ENCODE assay signal across 8 cellular contexts in genomic region chr2:238202326-238203103, GRCh38. TPM values are rescaled to one million over a fixed set of nuclear protein-coding genes. Genes with fewer than 3 reads are reported as not detected.
A peak's percentile ranks its signal among the peaks of the same experiment; 100 is the strongest.
DNase-seq lines count a peak whose midpoint lies in the region; ATAC-seq and TF ChIP-seq lines count a peak whose summit lies in the region.

No MANE protein-coding gene starts in this region.

- H3K36me3 ChIP-seq in left lung (no peaks in the 10 kb centered on the region), thymus (ENCODE audit: control insufficient read depth, insufficient read depth) (no peaks in the 10 kb centered on the region)

- peaks cover 18 to 46% of the 10 kb centered on the region in 2 donors for H3K4me1 ChIP-seq in left lung
- peaks cover 8% of the 10 kb centered on the region for H3K4me1 ChIP-seq in thymus (ENCODE audit: control insufficient read depth, insufficient read depth, low read length)

- no peak for TF ChIP-seq POLR2A in NB4 (IDR thresholded peaks at IDR 0.05; ENCODE audit: extremely low read depth, insufficient read length)

- no peaks in the 10 kb centered on the region for H3K27me3 ChIP-seq in left lung
- H3K27me3 ChIP-seq in thymus (ENCODE audit: control insufficient read depth, insufficient read depth) = no peaks in the 10 kb centered on the region

- no peaks in the 10 kb centered on the region for H3K9me3 ChIP-seq in left lung
- H3K9me3 ChIP-seq in thymus (ENCODE audit: control insufficient read depth) = no peaks in the 10 kb centered on the region

- in situ Hi-C loops in astrocyte of the spinal cord (cut with HindIII; ENCODE audit: low sequenced_read_pairs) = no loop called here

- intact Hi-C loops in left lung (cut with DNase I) = no loop called here

- DNase-seq in NCI-H748 (lab: John Stamatoyannopoulos, UW; ENCODE audit: unreplicated experiment) (peak; percentile 31), NCI-H748 treated with DMSO at 0.1 percent for 48 hours (lab: John Stamatoyannopoulos, UW) (no peak), NB4 (ENCODE audit: low read depth) (peak; percentile 57), astrocyte of the spinal cord (ENCODE audit: low read depth, low spot score) (peak; percentile 28), left lung (no peak)

- ATAC-seq in left lung (no peak), HG02870 (IDR thresholded peaks at IDR 0.05; ENCODE audit: unreplicated experiment) (no peak)
- no peak for ATAC-seq in activated CD4-positive, CD25-positive, alpha-beta regulatory T cell treated with anti-CD3 and anti-CD28 coated beads, Interleukin-2, amount 50 U/mL, for 24 hours

- H3K27ac ChIP-seq in left lung (peak overlapping the region; percentile 84 to 92), thymus (ENCODE audit: low read depth) (peak overlapping the region; percentile 92)

- 20% methylated on average over 30 of the region's 30 CpGs for WGBS in thymus

- no peak for TF ChIP-seq CTCF in NB4 (IDR thresholded peaks at IDR 0.05; ENCODE audit: low read depth, low read length)
- no peak for TF ChIP-seq CTCF in astrocyte of the spinal cord (IDR thresholded peaks at IDR 0.05; ENCODE audit: low read depth, low read length)
- TF ChIP-seq CTCF in left lung (IDR thresholded peaks at IDR 0.05) = no peak

- H3K4me3 ChIP-seq in NB4 (ENCODE audit: low read depth, low read length) (peak overlapping the region; percentile 87), astrocyte of the spinal cord (ENCODE audit: low read depth, low read length) (peak overlapping the region; percentile 66), left lung (peak overlapping the region; percentile 36 to 67), thymus (ENCODE audit: low read length) (peak overlapping the region; percentile 79)

RNA-seq across cellular contexts. Expression of gene ILKAP, which starts 1.0 kb away (rescaled TPM):
- total RNA-seq in left lung = 10 to 100 TPM; 30.6 to 40.5 TPM
- polyA plus RNA-seq in thymus = 67.0 TPM

RNA-seq across cellular contexts. Expression of gene HES6, which starts 37.3 kb away (rescaled TPM):
- total RNA-seq in left lung = 1 to 10 TPM; 7.6 to 8.8 TPM
- 18.7 TPM for polyA plus RNA-seq in thymus

RNA-seq across cellular contexts. Expression of gene ERFE, which starts 43.7 kb away (rescaled TPM):
- total RNA-seq in left lung = 1 to 10 TPM in 1 of 2 donors, under 1 TPM in 1; 0.68 to 1.4 TPM
- polyA plus RNA-seq in thymus = 0.96 TPM

Comparison
In these comparisons a context has a peak if more than half of its experiments do, and no peak if none do; other contexts are left out.
1. DNase-seq: peak in NCI-H748 (single experiment), NB4 (single experiment) and astrocyte of the spinal cord (single experiment); none in NCI-H748 treated with DMSO at 0.1 percent for 48 hours (single experiment) and left lung (0 of 2).
2. Peak in every context shown above with its lines, with median percentiles within 50 percentile points of each other: H3K4me3 ChIP-seq.